1 cellular context compared by ENCODE assay signal in the genomic region with DNA sequence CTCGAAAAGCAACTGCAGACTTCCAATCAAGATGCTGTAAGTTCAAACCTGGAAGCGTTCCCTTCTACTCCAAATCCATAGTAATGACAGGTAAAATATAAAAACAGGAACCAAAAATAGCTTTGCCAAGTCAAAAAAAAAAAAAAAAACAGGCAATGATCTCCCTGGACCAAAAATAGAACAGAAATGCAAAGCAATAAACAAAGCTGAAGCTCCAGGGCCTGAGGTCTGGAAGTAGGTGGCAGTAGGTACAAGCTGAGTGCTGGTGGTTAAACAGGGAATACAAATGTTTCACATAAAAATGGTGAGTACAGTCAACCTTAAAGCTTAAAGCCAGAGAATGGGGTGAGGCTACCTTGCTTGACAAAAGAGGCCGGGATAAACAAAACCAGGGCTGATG.
TF ChIP-seq lines count a peak whose summit lies in the region.

No MANE protein-coding gene starts in this region.

TF ChIP-seq in SK-N-SH treated with all-trans-retinoic acid at 6 μM for 48 hours, 23 proteins besides CTCF, POLR2A, EP300 and RAD21 (continued from another document):
- TF ChIP-seq, protein P1, sequence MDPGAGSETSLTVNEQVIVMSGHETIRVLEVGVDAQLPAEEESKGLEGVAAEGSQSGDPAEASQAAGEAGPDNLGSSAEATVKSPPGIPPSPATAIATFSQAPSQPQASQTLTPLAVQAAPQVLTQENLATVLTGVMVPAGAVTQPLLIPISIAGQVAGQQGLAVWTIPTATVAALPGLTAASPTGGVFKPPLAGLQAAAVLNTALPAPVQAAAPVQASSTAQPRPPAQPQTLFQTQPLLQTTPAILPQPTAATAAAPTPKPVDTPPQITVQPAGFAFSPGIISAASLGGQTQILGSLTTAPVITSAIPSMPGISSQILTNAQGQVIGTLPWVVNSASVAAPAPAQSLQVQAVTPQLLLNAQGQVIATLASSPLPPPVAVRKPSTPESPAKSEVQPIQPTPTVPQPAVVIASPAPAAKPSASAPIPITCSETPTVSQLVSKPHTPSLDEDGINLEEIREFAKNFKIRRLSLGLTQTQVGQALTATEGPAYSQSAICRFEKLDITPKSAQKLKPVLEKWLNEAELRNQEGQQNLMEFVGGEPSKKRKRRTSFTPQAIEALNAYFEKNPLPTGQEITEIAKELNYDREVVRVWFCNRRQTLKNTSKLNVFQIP (CRISPR knock-in tag; IDR thresholded peaks at IDR 0.05; ENCODE audit: borderline replicate concordance, low read depth) = no peak
- TF ChIP-seq CSDC2 (CRISPR knock-in tag; IDR thresholded peaks at IDR 0.05) = no peak
- no peak for TF ChIP-seq GLIS3 (CRISPR knock-in tag; IDR thresholded peaks at IDR 0.05)
- TF ChIP-seq TCF4 (CRISPR knock-in tag; IDR thresholded peaks at IDR 0.05; ENCODE audit: borderline replicate concordance) = no peak
- no peak for TF ChIP-seq ZNF565 (CRISPR knock-in tag; conservative IDR thresholded peaks at IDR 0.05; ENCODE audit: low read depth)
- TF ChIP-seq SNAI2 (CRISPR knock-in tag; IDR thresholded peaks at IDR 0.05) = no peak
